In genomic region chr11:118289411-118289810, GRCh38 we compare ENCODE assay signal across 29 cellular contexts.
"Had no signal": no experiment of that assay in that cellular context is flagged by ENCODE, and none has a peak within 500 bp of the region (broad histone marks: within the 10 kb centered on the region; RNA-seq: fewer than 3 reads in every experiment).

No MANE protein-coding gene starts in this region.

- DNase-seq: dermis blood vessel endothelial cell; effector memory CD4-positive, alpha-beta T cell; erythroblast; foreskin keratinocyte; heart left ventricle; hippocampal formation; left cardiac atrium; left lung; mesendoderm; midbrain; naive thymus-derived CD4-positive, alpha-beta T cell; nephron progenitor cell; nucleus accumbens; stimulated activated CD4-positive, alpha-beta T cell treated with anti-CD3 and anti-CD28 coated beads, Interleukin-12 subunit alpha, Interleukin-12 subunit beta, amount 100 ng/mL, for 4 hours; stimulated activated CD4-positive, alpha-beta T cell treated with anti-CD3 and anti-CD28 coated beads, Interleukin-1b, Interleukin-23, amount 100 ng/mL, for 48 hours; stimulated activated CD4-positive, alpha-beta T cell treated with anti-CD3 and anti-CD28 coated beads, Interleukin-4, amount 100 ng/mL, for 1 hour; stimulated activated CD8-positive, alpha-beta memory T cell treated with anti-CD3 and anti-CD28 coated beads, Interleukin-4, amount 100 ng/mL, for 48 hours; stimulated activated naive CD4-positive, alpha-beta T cell; stimulated activated naive CD8-positive, alpha-beta T cell treated with anti-CD3 and anti-CD28 coated beads, Interleukin-15, amount 100 ng/mL, for 72 hours; transverse colon; upper lobe of right lung; uterus had no signal

- H3K36me3 ChIP-seq: gastroesophageal sphincter, heart left ventricle, left lung, prostate gland, right atrium auricular region, suprapubic skin, transverse colon, upper lobe of right lung, uterus had no signal

- H3K27me3 ChIP-seq: foreskin keratinocyte, heart left ventricle, left lung, right atrium auricular region, suprapubic skin, uterus had no signal

- H3K27ac Mint-ChIP-seq: nephron progenitor cell had no signal

- H3K4me1 ChIP-seq: gastroesophageal sphincter, heart left ventricle, left lung, prostate gland, right atrium auricular region, uterus had no signal

- H3K4me1 Mint-ChIP-seq: nephron progenitor cell had no signal

- H3K27me3 Mint-ChIP-seq: naive thymus-derived CD4-positive, alpha-beta T cell; stimulated activated naive CD8-positive, alpha-beta T cell treated with anti-CD3 and anti-CD28 coated beads, Interleukin-15, amount 100 ng/mL, for 72 hours had no signal

- H3K4me3 ChIP-seq: coronary artery, gastroesophageal sphincter, heart left ventricle, left lung, prostate gland, right atrium auricular region, smooth muscle cell, suprapubic skin, transverse colon, upper lobe of right lung, uterus had no signal

- H3K9me3 ChIP-seq: gastroesophageal sphincter, left lung, prostate gland, right atrium auricular region, suprapubic skin, transverse colon, upper lobe of right lung, uterus had no signal

- ATAC-seq: foreskin keratinocyte; gastroesophageal sphincter; heart left ventricle; left cardiac atrium; left lung; naive thymus-derived CD4-positive, alpha-beta T cell; sciatic nerve; stimulated activated naive CD8-positive, alpha-beta T cell treated with anti-CD3 and anti-CD28 coated beads, Interleukin-15, amount 100 ng/mL, for 72 hours; upper lobe of right lung had no signal

- H3K4me3 Mint-ChIP-seq: naive thymus-derived CD4-positive, alpha-beta T cell; nephron progenitor cell; stimulated activated naive CD8-positive, alpha-beta T cell treated with anti-CD3 and anti-CD28 coated beads, Interleukin-15, amount 100 ng/mL, for 72 hours had no signal
